Comparison of ENCODE assay signal across 8 cellular contexts in genomic region chr3:161854232-161854771, GRCh38.
DNase-seq lines count a peak whose midpoint lies in the region; ATAC-seq and TF ChIP-seq lines count a peak whose summit lies in the region.

No MANE protein-coding gene starts in this region.

- no peaks in the 10 kb centered on the region for H3K36me3 Mint-ChIP-seq in Calu3 (ENCODE audit: insufficient read depth, unreplicated experiment)

- no peak overlapping the region for H3K4me3 ChIP-seq in mesenchymal stem cell (ENCODE audit: insufficient read depth in 1 of 2, low read depth in 1 of 2, low read length in 2 of 2)

- H2AFZ ChIP-seq in mesenchymal stem cell (ENCODE audit: low read depth, low read length) = peak overlapping the region; percentile 67

- CTCF ChIA-PET in Calu3 (lab: Charles Lee) = interaction anchor here (0.7 to 2.3 kb wide), 5 partner anchors 60 to 1232 kb away, joined by 3 to 6 read pairs (median 3); no protein-coding TSS in a partner anchor

- no peak overlapping the region for H3K23ac ChIP-seq in mesenchymal stem cell (ENCODE audit: low read length in 2 of 2)

- H3K27me3 ChIP-seq in mesenchymal stem cell (ENCODE audit: control insufficient read depth in 1 of 2, insufficient read depth in 1 of 2, low read length in 2 of 2) = no peaks in the 10 kb centered on the region

- no peak overlapping the region for H2BK15ac ChIP-seq in mesenchymal stem cell (ENCODE audit: low read depth, poor library complexity, severe bottlenecking)

- H3K36me3 ChIP-seq in mesenchymal stem cell (ENCODE audit: control insufficient read depth in 1 of 2, insufficient read depth in 2 of 2, low read depth in 1 of 2, low read length in 2 of 2) = no peaks in the 10 kb centered on the region

- BruUV-seq in Calu3 (replicated peaks; lab: Mats Ljungman, UMichigan) = no TSS peak

- H3K9ac ChIP-seq in mesenchymal stem cell (ENCODE audit: low read length) = no peak overlapping the region

- H3K4me1 ChIP-seq in mesenchymal stem cell (ENCODE audit: control insufficient read depth, insufficient read depth, low read depth, low read length) = peaks cover 4% of the 10 kb centered on the region

- intact Hi-C loops in Calu3 (cut with micrococcal nuclease; ENCODE audit: unreplicated experiment) = loop anchor here (5.0 kb wide), 5 partner anchors 58 to 1188 kb away; no protein-coding TSS in a partner anchor

- peak overlapping the region in 1 of 2 experiments; percentile 77 for H3K4ac ChIP-seq in mesenchymal stem cell (ENCODE audit: low read depth in 1 of 2, low read length in 2 of 2)

- no peak overlapping the region for H2BK120ac ChIP-seq in mesenchymal stem cell (ENCODE audit: low read depth, low read length)

- H2BK12ac ChIP-seq in mesenchymal stem cell (ENCODE audit: low read length in 2 of 2) = peak overlapping the region; percentile 69 to 77

- peak overlapping the region in 1 of 2 experiments; percentile 53 for H3K14ac ChIP-seq in mesenchymal stem cell (ENCODE audit: low read length in 2 of 2)

- no peaks in the 10 kb centered on the region for H3K9me3 ChIP-seq in mesenchymal stem cell (ENCODE audit: control insufficient read depth, low read length)

- H2AK5ac ChIP-seq in mesenchymal stem cell (ENCODE audit: low read length, severe bottlenecking) = no peak overlapping the region

- peak overlapping the region; percentile 27 for H4K8ac ChIP-seq in mesenchymal stem cell (ENCODE audit: low read length)

- no peak overlapping the region for H3K4me2 ChIP-seq in mesenchymal stem cell (ENCODE audit: low read length, poor library complexity, severe bottlenecking)

- H3K27me3 Mint-ChIP-seq in Calu3 (ENCODE audit: unreplicated experiment) = no peaks in the 10 kb centered on the region

- peak overlapping the region; percentile 82 for H3K27ac Mint-ChIP-seq in Calu3 (ENCODE audit: unreplicated experiment)

- H3K4me1 Mint-ChIP-seq in Calu3 (ENCODE audit: low read depth, unreplicated experiment) = peaks cover 21% of the 10 kb centered on the region

- H3K9me3 Mint-ChIP-seq in Calu3 (ENCODE audit: low read depth, unreplicated experiment) = no peaks in the 10 kb centered on the region

- H3K4me3 Mint-ChIP-seq in Calu3 (ENCODE audit: low read depth, unreplicated experiment) = no peak overlapping the region

- DNase-seq in Calu3 = peak; percentile 64
- DNase-seq in HT1080 (ENCODE audit: low read depth) = peak; percentile 100
- peak; percentile 41 for DNase-seq in UCSD-AML1 (lab: John Stamatoyannopoulos, UW; ENCODE audit: unreplicated experiment)
- DNase-seq in mesenchymal stem cell = peak; percentile 84
- no peak for DNase-seq in medulla oblongata (ENCODE audit: extremely low spot score)
- no peak for DNase-seq in NCI-H524 treated with DMSO at 0.1 percent for 48 hours (lab: John Stamatoyannopoulos, UW)

- H3K18ac ChIP-seq in mesenchymal stem cell (ENCODE audit: low read depth in 1 of 2, low read length in 2 of 2) = peak overlapping the region; percentile 11 to 90

- H3K79me1 ChIP-seq in mesenchymal stem cell (replicated peaks; ENCODE audit: low read length, poor library complexity, severe bottlenecking) = no peaks in the 10 kb centered on the region

- WGBS in mesenchymal stem cell = 59% methylated on average over 7 of the region's 7 CpGs

- H4K91ac ChIP-seq in mesenchymal stem cell (ENCODE audit: low read length) = no peak overlapping the region

- H3K27ac ChIP-seq in mesenchymal stem cell (ENCODE audit: low read length, poor library complexity, severe bottlenecking) = peak overlapping the region; percentile 1

- peak; percentile 60 for TF ChIP-seq CTCF in Calu3 (IDR thresholded peaks at IDR 0.05; ENCODE audit: unreplicated experiment)

- ATAC-seq in GM19372 (IDR thresholded peaks at IDR 0.05; ENCODE audit: low read depth, unreplicated experiment) (peak; percentile 44), HG03520 (IDR thresholded peaks at IDR 0.05; ENCODE audit: unreplicated experiment) (no peak)

- no peak overlapping the region for H2BK5ac ChIP-seq in mesenchymal stem cell (ENCODE audit: low read depth, low read length, poor library complexity, severe bottlenecking)

Comparison
In these comparisons a context has a peak if more than half of its experiments do, and no peak if none do; other contexts are left out.
1. DNase-seq: peak in Calu3 (single experiment), HT1080 (single experiment), UCSD-AML1 (single experiment) and mesenchymal stem cell (single experiment); none in medulla oblongata (single experiment) and NCI-H524 treated with DMSO at 0.1 percent for 48 hours (single experiment).